Comparison of ENCODE assay signal across 17 cellular contexts in genomic region chr22:25039255-25039654, GRCh38.
"Had no signal": no experiment of that assay in that cellular context is flagged by ENCODE, and none has a peak within 500 bp of the region (broad histone marks: within the 10 kb centered on the region; RNA-seq: fewer than 3 reads in every experiment).

No MANE protein-coding gene starts in this region.

- H3K27ac ChIP-seq: epithelial cell of prostate, esophagus muscularis mucosa, gastrocnemius medialis, left lung, lower lobe of right lung, psoas muscle, uterus had no signal

- H3K9me3 ChIP-seq: esophagus muscularis mucosa, gastrocnemius medialis, left lung, lower lobe of right lung, psoas muscle, uterus had no signal

- H3K27me3 ChIP-seq: esophagus muscularis mucosa, gastrocnemius medialis, left lung, uterus had no signal

- FAIRE-seq: endometrium, small intestine had no signal

- H3K4me3 ChIP-seq: esophagus muscularis mucosa, gastrocnemius medialis, left lung, lower lobe of right lung, psoas muscle, uterus had no signal

- H3K36me3 ChIP-seq: gastrocnemius medialis, uterus had no signal

- H3K4me1 ChIP-seq: gastrocnemius medialis, left lung, lower lobe of right lung, psoas muscle, uterus had no signal

- DNase-seq: effector memory CD4-positive, alpha-beta T cell; gastrocnemius medialis; islet precursor cell; left lung; lower lobe of right lung; mesenchymal stem cell; midbrain; psoas muscle; retina; small intestine; stimulated activated CD4-positive, alpha-beta T cell treated with anti-CD3 and anti-CD28 coated beads, Interleukin-2, amount 100 ng/mL, for 48 hours; stimulated activated naive CD4-positive, alpha-beta T cell treated with Interleukin-2 at 50 U/mL for 16 hours; uterus had no signal

- ATAC-seq: gastrocnemius medialis; left lung; natural killer cell treated with Interleukin-12 subunit alpha and Interleukin-12 subunit beta and Interleukin-15 and Interleukin-18, amount 100 ng/mL, for 72 hours; psoas muscle had no signal
